ENCODE assay signal across 11 cellular contexts in the genomic region with DNA sequence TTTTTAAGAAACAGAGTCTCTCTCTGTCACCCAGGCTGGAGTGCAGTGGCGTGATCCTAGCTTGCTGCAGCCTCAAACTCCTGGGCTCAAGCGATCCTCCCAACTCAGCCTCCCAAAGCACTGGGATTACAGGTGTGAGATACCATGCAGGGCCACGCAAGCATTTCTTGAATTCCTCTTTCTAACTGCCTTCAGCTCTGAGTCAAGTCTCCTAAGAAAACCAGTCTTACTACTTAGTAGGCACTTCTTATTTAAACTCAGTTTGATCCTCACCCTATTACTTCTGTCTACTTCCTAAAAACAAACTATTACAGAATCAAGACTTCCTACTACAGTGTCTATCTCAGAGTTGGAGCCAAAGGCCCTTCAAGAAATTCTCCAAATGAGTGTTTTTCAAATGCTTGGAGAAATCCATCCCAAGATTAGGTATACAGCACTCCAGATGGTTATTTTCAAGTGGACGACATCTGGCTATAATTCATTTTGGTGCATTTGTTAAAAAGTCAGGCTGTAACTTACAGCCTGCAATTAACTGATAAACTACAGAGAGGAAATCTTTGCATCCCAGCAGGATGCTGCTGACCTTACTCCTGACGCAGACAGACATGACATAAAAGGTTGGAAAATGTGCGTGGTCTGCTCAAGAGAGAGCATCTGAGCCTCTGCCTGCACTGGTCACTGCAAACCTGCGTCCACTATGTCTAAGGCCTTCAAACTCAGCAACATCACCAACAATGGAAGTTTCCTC. TPM values are rescaled to one million over a fixed set of nuclear protein-coding genes. Genes with fewer than 3 reads are reported as not detected.
A peak's percentile ranks its signal among the peaks of the same experiment; 100 is the strongest.
DNase-seq lines count a peak whose midpoint lies in the region; ATAC-seq and TF ChIP-seq lines count a peak whose summit lies in the region.
"Had no signal": no experiment of that assay in that cellular context is flagged by ENCODE, and none has a peak within 500 bp of the region (broad histone marks: within the 10 kb centered on the region; RNA-seq: fewer than 3 reads in every experiment).

No MANE protein-coding gene starts in this region.

- intact Hi-C loops in Caco-2 (cut with micrococcal nuclease; ENCODE audit: unreplicated experiment) (no loop called here), colonic mucosa (cut with DNase I) (no loop called here)

- H3K27me3 Mint-ChIP-seq in Caco-2 (ENCODE audit: insufficient read depth, unreplicated experiment) = no peaks in the 10 kb centered on the region
- no peaks in the 10 kb centered on the region for H3K27me3 Mint-ChIP-seq in nephron progenitor cell (ENCODE audit: low read depth, poor library complexity)
- no peaks in the 10 kb centered on the region for H3K27me3 Mint-ChIP-seq in naive thymus-derived CD8-positive, alpha-beta T cell

- peak overlapping the region; percentile 74 for H3K27ac Mint-ChIP-seq in Caco-2 (ENCODE audit: unreplicated experiment)
- peak overlapping the region; percentile 62 for H3K27ac Mint-ChIP-seq in nephron progenitor cell
- H3K27ac Mint-ChIP-seq in naive thymus-derived CD8-positive, alpha-beta T cell = peak overlapping the region in 2 of 10 donors; percentile 18 to 36

- H3K9me3 ChIP-seq in Caco-2 = no peaks in the 10 kb centered on the region
- H3K9me3 ChIP-seq in colonic mucosa = no peaks in the 10 kb centered on the region

- CTCF ChIA-PET in Caco-2 (lab: Charles Lee) = no interaction called here

- H3K4me3 Mint-ChIP-seq in Caco-2 (ENCODE audit: unreplicated experiment) (no peak overlapping the region), nephron progenitor cell (no peak overlapping the region)
- H3K4me3 Mint-ChIP-seq in naive thymus-derived CD8-positive, alpha-beta T cell = no peak overlapping the region

- no peak for ATAC-seq in naive thymus-derived CD8-positive, alpha-beta T cell
- no peak for ATAC-seq in HG02938 (IDR thresholded peaks at IDR 0.05; ENCODE audit: unreplicated experiment)

- no peak for DNase-seq in Caco-2
- peak; percentile 83 for DNase-seq in NCI-H2227 (lab: John Stamatoyannopoulos, UW; ENCODE audit: unreplicated experiment)
- no peak for DNase-seq in colonic mucosa
- DNase-seq in nephron progenitor cell = no peak
- DNase-seq in NCI-H2081 (lab: John Stamatoyannopoulos, UW) = no peak
- no peak for DNase-seq in naive thymus-derived CD8-positive, alpha-beta T cell
- no peak for DNase-seq in kidney tubule cell (ENCODE audit: low spot score)
- DNase-seq: activated CD4-positive, alpha-beta T cell treated with anti-CD3 and anti-CD28 coated beads, Interleukin-2, amount 50 U/mL, for 1 hour; DMS153 had no signal

- H3K27me3 ChIP-seq in Caco-2 (replicated peaks; ENCODE audit: control insufficient read depth, insufficient read depth, low read length) (no peaks in the 10 kb centered on the region), colonic mucosa (no peaks in the 10 kb centered on the region)

- H3K36me3 Mint-ChIP-seq in Caco-2 (ENCODE audit: insufficient read depth, unreplicated experiment) (peaks cover 17% of the 10 kb centered on the region), nephron progenitor cell (ENCODE audit: low read depth) (peaks cover 39% of the 10 kb centered on the region)
- peaks cover 0 to 42% (median 5%) of the 10 kb centered on the region in 3 donors for H3K36me3 Mint-ChIP-seq in naive thymus-derived CD8-positive, alpha-beta T cell

- H3K4me3 ChIP-seq in Caco-2 (ENCODE audit: low read depth, low read length) = no peak overlapping the region
- H3K4me3 ChIP-seq in colonic mucosa = no peak overlapping the region

- H3K36me3 ChIP-seq in Caco-2 (ENCODE audit: control insufficient read depth, insufficient read depth, low read length) (peaks cover 2% of the 10 kb centered on the region), colonic mucosa (no peaks in the 10 kb centered on the region)

- peak overlapping the region; percentile 41 for H3K27ac ChIP-seq in colonic mucosa

- H3K4me1 ChIP-seq in Caco-2 (peaks cover 20% of the 10 kb centered on the region), colonic mucosa (peaks cover 3% of the 10 kb centered on the region)

- H3K9me3 Mint-ChIP-seq in Caco-2 (ENCODE audit: unreplicated experiment) (no peaks in the 10 kb centered on the region), nephron progenitor cell (no peaks in the 10 kb centered on the region)
- H3K9me3 Mint-ChIP-seq in naive thymus-derived CD8-positive, alpha-beta T cell = no peaks in the 10 kb centered on the region

- no peak for TF ChIP-seq CTCF in Caco-2 (IDR thresholded peaks at IDR 0.05; ENCODE audit: insufficient read depth in 1 of 2, low read depth in 1 of 2, low read length in 1 of 2, severe bottlenecking in 1 of 2, unreplicated experiment in 1 of 2)
- TF ChIP-seq CTCF in colonic mucosa (IDR thresholded peaks at IDR 0.05) = no peak
- TF ChIP-seq CTCF in nephron progenitor cell (IDR thresholded peaks at IDR 0.05) = no peak

- no peak overlapping the region for H3K9ac ChIP-seq in colonic mucosa (ENCODE audit: low read depth in 2 of 2, low read length in 2 of 2)

- no TSS peak for BruUV-seq in Caco-2 (replicated peaks; lab: Mats Ljungman, UMichigan)

- POLR2A ChIA-PET in Caco-2 (lab: Charles Lee) = no interaction called here
- POLR2A ChIA-PET in naive thymus-derived CD8-positive, alpha-beta T cell (lab: Charles Lee) = no interaction called here

- H3K4me1 Mint-ChIP-seq in Caco-2 (ENCODE audit: low read depth, unreplicated experiment) (peaks cover 17% of the 10 kb centered on the region), nephron progenitor cell (peaks cover 70% of the 10 kb centered on the region)
- peaks cover 11 to 55% (median 21%) of the 10 kb centered on the region in 4 donors for H3K4me1 Mint-ChIP-seq in naive thymus-derived CD8-positive, alpha-beta T cell

RNA-seq across cellular contexts. Expression of a gene that starts 34.8 kb away (rescaled TPM):
- 26.0 and 27.7 TPM in 2 replicates for total RNA-seq in Caco-2 (2022)
- 10 to 100 TPM; 22.5 to 29.1 TPM for total RNA-seq in colonic mucosa
- total RNA-seq in naive thymus-derived CD8-positive, alpha-beta T cell = 10 to 100 TPM; 29.6 to 30.1 TPM
- polyA plus RNA-seq in naive thymus-derived CD8-positive, alpha-beta T cell = 1 to 10 TPM; 3.9 to 9.0 (median 6.0) TPM

RNA-seq across cellular contexts. Expression of a gene that starts 57.3 kb away (rescaled TPM):
- not detected in 2 replicates for total RNA-seq in Caco-2 (2022)
- 1 to 10 TPM; 2.2 to 2.4 TPM for total RNA-seq in colonic mucosa
- not detected for total RNA-seq in naive thymus-derived CD8-positive, alpha-beta T cell
- not detected for polyA plus RNA-seq in naive thymus-derived CD8-positive, alpha-beta T cell
- total RNA-seq: cerebellum had no signal
